ENCODE assay signal across 8 cellular contexts in the genomic region with DNA sequence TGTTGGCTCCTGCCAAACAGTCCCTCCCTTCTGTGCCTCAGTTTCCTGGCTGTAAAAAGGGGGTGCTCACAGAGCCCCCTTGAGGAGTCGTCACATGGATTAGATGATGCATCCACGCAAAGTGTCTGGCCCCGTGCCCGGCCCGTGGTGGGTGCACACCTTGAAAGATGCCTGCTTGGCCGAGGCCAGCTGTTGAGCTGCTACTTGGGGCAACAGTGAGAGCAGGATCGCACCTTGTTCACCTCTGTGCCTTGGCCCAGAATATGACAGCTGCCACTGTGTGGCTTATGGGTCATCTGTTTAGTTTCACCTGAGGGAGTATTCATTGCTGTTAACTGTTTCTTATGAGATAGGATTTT. TPM values are rescaled to one million over a fixed set of nuclear protein-coding genes. Genes with fewer than 3 reads are reported as not detected.
DNase-seq lines count a peak whose midpoint lies in the region; ATAC-seq and TF ChIP-seq lines count a peak whose summit lies in the region.

No MANE protein-coding gene starts in this region.

- TF ChIP-seq POLR2A in adrenal gland (IDR thresholded peaks at IDR 0.05) = no peak

- DNase-seq in adipocyte (ENCODE audit: low read depth) (no peak), adrenal gland (no peak), pons (ENCODE audit: low spot score) (no peak), T-helper 9 cell (no peak)
- DNase-seq in naive thymus-derived CD4-positive, alpha-beta T cell = no peak
- DNase-seq in stimulated activated naive CD4-positive, alpha-beta T cell (lab: John Stamatoyannopoulos, UW) = no peak

- intact Hi-C loops in naive thymus-derived CD4-positive, alpha-beta T cell (cut with micrococcal nuclease) = loop anchor here (1.0 to 5.0 kb wide), 6 partner anchors 16 to 218 kb away; a partner anchor contains a TSS
- intact Hi-C loops in adrenal gland (cut with DNase I) = no loop called here

- no peaks in the 10 kb centered on the region for H3K36me3 Mint-ChIP-seq in naive thymus-derived CD4-positive, alpha-beta T cell

- CTCF ChIA-PET in naive thymus-derived CD4-positive, alpha-beta T cell (lab: Charles Lee) = no interaction called here

- POLR2A ChIA-PET in naive thymus-derived CD4-positive, alpha-beta T cell (lab: Charles Lee) = interaction anchor here (1.4 to 2.4 kb wide), 2 partner anchors 16 to 113 kb away, joined by 4 to 17 read pairs; a partner anchor contains a TSS

- H3K4me1 Mint-ChIP-seq in naive thymus-derived CD4-positive, alpha-beta T cell = peaks cover 16 to 47% (median 36%) of the 10 kb centered on the region in 7 donors

- peak overlapping the region; percentile 76 for H3K4me3 ChIP-seq in adipocyte (ENCODE audit: low read length)
- H3K4me3 ChIP-seq in naive thymus-derived CD4-positive, alpha-beta T cell (ENCODE audit: low read length) = peak overlapping the region; percentile 71
- H3K4me3 ChIP-seq in adrenal gland = peak overlapping the region in 1 of 4 donors; percentile 58

- H3K4me1 ChIP-seq in adipocyte (ENCODE audit: control insufficient read depth, insufficient read depth, low read length) = peaks cover 13% of the 10 kb centered on the region
- peaks cover 24 to 38% of the 10 kb centered on the region in 2 donors for H3K4me1 ChIP-seq in naive thymus-derived CD4-positive, alpha-beta T cell (ENCODE audit: control insufficient read depth in 2 of 2, insufficient read depth in 2 of 2, low read length in 2 of 2)
- H3K4me1 ChIP-seq in adrenal gland (replicated peaks in 1 of 2) = peaks cover 13 to 19% of the 10 kb centered on the region in 2 donors

- no peaks in the 10 kb centered on the region for H3K9me3 ChIP-seq in adipocyte (ENCODE audit: control insufficient read depth, low read length)
- no peaks in the 10 kb centered on the region for H3K9me3 ChIP-seq in naive thymus-derived CD4-positive, alpha-beta T cell (ENCODE audit: control insufficient read depth in 2 of 3, low read length in 3 of 3)
- no peaks in the 10 kb centered on the region for H3K9me3 ChIP-seq in adrenal gland (replicated peaks in 1 of 3)

- no peak for TF ChIP-seq CTCF in adrenal gland (IDR thresholded peaks at IDR 0.05)

- H3K27me3 ChIP-seq in adipocyte (replicated peaks; ENCODE audit: control insufficient read depth, insufficient read depth, low read length) (no peaks in the 10 kb centered on the region), adrenal gland (no peaks in the 10 kb centered on the region)
- no peaks in the 10 kb centered on the region for H3K27me3 ChIP-seq in naive thymus-derived CD4-positive, alpha-beta T cell (ENCODE audit: control insufficient read depth in 2 of 2, insufficient read depth in 2 of 2, low read length in 2 of 2)

- peak; percentile 26 for ATAC-seq in GM18520 (IDR thresholded peaks at IDR 0.05; ENCODE audit: unreplicated experiment)
- ATAC-seq in HG02973 (IDR thresholded peaks at IDR 0.05; ENCODE audit: unreplicated experiment) = peak; percentile 12
- ATAC-seq in naive thymus-derived CD4-positive, alpha-beta T cell = peak; percentile 40

- peak overlapping the region; percentile 76 for H3K27ac ChIP-seq in naive thymus-derived CD4-positive, alpha-beta T cell (ENCODE audit: low read depth, low read length)
- peak overlapping the region in 2 of 5 donors; percentile 78 to 84 for H3K27ac ChIP-seq in adrenal gland

- H3K36me3 ChIP-seq in adipocyte (ENCODE audit: control insufficient read depth, insufficient read depth, low read length, severe bottlenecking) (no peaks in the 10 kb centered on the region), adrenal gland (replicated peaks in 1 of 2) (no peaks in the 10 kb centered on the region)
- no peaks in the 10 kb centered on the region for H3K36me3 ChIP-seq in naive thymus-derived CD4-positive, alpha-beta T cell (ENCODE audit: control insufficient read depth in 2 of 3, insufficient read depth in 3 of 3, low read length in 3 of 3)

- peak overlapping the region in 8 of 9 donors; percentile 90 to 98 (median 95) for H3K27ac Mint-ChIP-seq in naive thymus-derived CD4-positive, alpha-beta T cell

- peak overlapping the region; percentile 84 to 95 (median 91) for H3K4me3 Mint-ChIP-seq in naive thymus-derived CD4-positive, alpha-beta T cell

- no peaks in the 10 kb centered on the region for H3K9me3 Mint-ChIP-seq in naive thymus-derived CD4-positive, alpha-beta T cell

- H3K9ac ChIP-seq in adipocyte (ENCODE audit: low read length) = peak overlapping the region; percentile 78

- WGBS in adrenal gland, 4 donors = 19 to 43% (median 25%) methylated on average over 2 to 7 of the region's 7 CpGs

- H3K27me3 Mint-ChIP-seq in naive thymus-derived CD4-positive, alpha-beta T cell = peaks cover 0 to 4% (median 0%) of the 10 kb centered on the region in 5 donors

RNA-seq across cellular contexts. Expression of a gene that starts 17.7 kb away (rescaled TPM):
- total RNA-seq in naive thymus-derived CD4-positive, alpha-beta T cell = 10 to 100 TPM in 4 of 5 experiments, 1 to 10 TPM in 1; 8.4 to 23.4 (median 22.3) TPM
- 1 to 10 TPM in 1 of 2 donors, under 1 TPM in 1; 0.97 to 1.7 TPM for polyA plus RNA-seq in naive thymus-derived CD4-positive, alpha-beta T cell
- total RNA-seq in adrenal gland = 10 to 100 TPM in 6 of 8 donors, 1 to 10 TPM in 2; 6.0 to 22.5 (median 10.3) TPM
- 10 to 100 TPM in 2 of 3 donors, 1 to 10 TPM in 1; 4.6 to 38.1 (median 18.1) TPM for polyA plus RNA-seq in adrenal gland

Comparison
In these comparisons a context has a peak if more than half of its experiments do, and no peak if none do; other contexts are left out.
1. intact Hi-C loops: an anchor here in naive thymus-derived CD4-positive, alpha-beta T cell (1.0 to 5.0 kb wide); none called in adrenal gland.